Comparison of ENCODE assay signal across 20 cellular contexts in the genomic region with DNA sequence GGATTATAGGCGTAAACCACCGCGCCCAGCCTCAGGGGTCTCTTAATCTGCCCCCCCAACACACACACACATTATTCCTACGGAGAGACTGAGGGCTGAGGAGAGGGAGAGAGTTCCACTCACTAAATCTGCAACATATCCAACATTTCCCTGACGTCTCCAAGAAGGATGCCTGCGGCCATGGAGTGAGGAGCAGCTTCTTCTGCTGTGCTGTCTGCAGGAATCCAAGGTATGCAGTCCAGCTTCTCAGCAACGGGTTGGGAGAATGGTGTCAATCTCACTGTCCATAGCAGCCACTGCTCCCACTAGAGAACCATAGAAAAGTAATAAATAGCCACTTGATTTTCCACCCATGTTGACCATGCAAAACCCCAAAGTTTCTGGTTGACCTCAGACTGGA. TPM values are rescaled to one million over a fixed set of nuclear protein-coding genes. Genes with fewer than 3 reads are reported as not detected.
"Had no signal": no experiment of that assay in that cellular context is flagged by ENCODE, and none has a peak within 500 bp of the region (broad histone marks: within the 10 kb centered on the region; RNA-seq: fewer than 3 reads in every experiment).

No MANE protein-coding gene starts in this region.

- H3K27ac ChIP-seq: adrenal gland, body of pancreas, esophagus squamous epithelium, neutrophil, thyroid gland, vagina had no signal

- DNase-seq: activated CD4-positive, alpha-beta memory T cell treated with anti-CD3 and anti-CD28 coated beads for 36 hours; activated CD4-positive, alpha-beta T cell treated with anti-CD3 and anti-CD28 coated beads for 36 hours; activated CD8-positive, alpha-beta memory T cell treated with anti-CD3 and anti-CD28 coated beads, Interleukin-2, amount 10 ng/mL, durations not matched to agents 7 days and 5 days; activated effector memory CD4-positive, alpha-beta T cell treated with Interleukin-2 at 50 U/mL for 16 hours; activated T-cell treated with anti-CD3 and anti-CD28 coated beads, Interleukin-2, amount 50 U/mL, for 24 hours; adrenal gland; body of pancreas; central memory CD4-positive, alpha-beta T cell; cortex of kidney; effector CD4-positive, alpha-beta T cell; esophagus squamous epithelium; foreskin fibroblast; glutamatergic neuron; thyroid gland had no signal

- H3K9me3 ChIP-seq: adrenal gland, body of pancreas, neutrophil, thyroid gland, vagina had no signal

- ATAC-seq: activated CD4-positive, alpha-beta T cell treated with anti-CD3 and anti-CD28 coated beads for 36 hours; activated CD8-positive, alpha-beta memory T cell treated with anti-CD3 and anti-CD28 coated beads, Interleukin-2, amount 10 ng/mL, durations not matched to agents 7 days and 5 days; body of pancreas; stimulated activated effector memory CD8-positive, alpha-beta T cell treated with anti-CD3 and anti-CD28 coated beads, Interleukin-12 subunit alpha, Interleukin-12 subunit beta, amount 100 ng/mL, for 72 hours had no signal

- H3K4me3 ChIP-seq: adrenal gland, body of pancreas, esophagus squamous epithelium, thyroid gland, vagina had no signal

- H3K36me3 ChIP-seq: adrenal gland, esophagus squamous epithelium, neutrophil, thyroid gland, vagina had no signal

- H3K27me3 ChIP-seq: adrenal gland, body of pancreas, thyroid gland, vagina had no signal

RNA-seq across cellular contexts. Expression of a gene that starts 5.1 kb away (rescaled TPM):
- total RNA-seq: renal cortical epithelial cell had no signal

RNA-seq across cellular contexts. Expression of a gene that starts 9.5 kb away (rescaled TPM):
- total RNA-seq: activated CD4-positive, alpha-beta memory T cell treated with anti-CD3 and anti-CD28 coated beads for 36 hours; activated CD4-positive, alpha-beta T cell treated with anti-CD3 and anti-CD28 coated beads for 36 hours; adrenal gland; esophagus squamous epithelium; lower leg skin; myocyte; renal cortical epithelial cell; thyroid gland; vagina had no signal
- polyA plus RNA-seq: adrenal gland had no signal
